11 cellular contexts compared by ENCODE assay signal in genomic region chr4:10078481-10079233, GRCh38. TPM values are rescaled to one million over a fixed set of nuclear protein-coding genes. Genes with fewer than 3 reads are reported as not detected.
DNase-seq lines count a peak whose midpoint lies in the region; ATAC-seq and TF ChIP-seq lines count a peak whose summit lies in the region.
"Had no signal": no experiment of that assay in that cellular context is flagged by ENCODE, and none has a peak within 500 bp of the region (broad histone marks: within the 10 kb centered on the region; RNA-seq: fewer than 3 reads in every experiment).

No MANE protein-coding gene starts in this region.

- whole genome bisulfite sequencing in IMR-90 (ENCODE audit: extremely low coverage in 2 of 2, insufficient read length in 1 of 2), 2 experiments, result 91% methylated on average over 4 of the region's 26 CpGs; no CpG with 5 or more reads in 1 of the 2 experiments
- WGBS in gastroesophageal sphincter (ENCODE audit: low coverage in 1 of 2), 2 donors, result 70% methylated on average over 2 of the region's 26 CpGs; no CpG with 5 or more reads in 1 of the 2 donors

- H3K56ac ChIP-seq in IMR-90 (ENCODE audit: extremely low read depth, insufficient read depth, low read length), result no peak overlapping the region

- no peak for ATAC-seq in CD8-positive, alpha-beta T cell
- ATAC-seq in IMR-90 (ENCODE audit: low read depth) (no peak), gastroesophageal sphincter (no peak)

- no peak overlapping the region for H3K27ac ChIP-seq in CD8-positive, alpha-beta T cell (ENCODE audit: low read depth, low read length)
- no peak overlapping the region for H3K27ac ChIP-seq in IMR-90 (ENCODE audit: insufficient read depth, low read length)
- peak overlapping the region in 3 of 4 donors; percentile 62 to 71 (median 65) for H3K27ac ChIP-seq in gastroesophageal sphincter
- H3K27ac ChIP-seq in osteoblast (ENCODE audit: low read depth, low read length), result no peak overlapping the region

- H3K23ac ChIP-seq in IMR-90 (ENCODE audit: low read depth, low read length), result no peak overlapping the region

- TF ChIP-seq EP300 in gastroesophageal sphincter (IDR thresholded peaks at IDR 0.05), result no peak

- no peak overlapping the region for H3K9ac ChIP-seq in IMR-90 (ENCODE audit: low read depth, low read length)

- no peaks in the 10 kb centered on the region for H3K9me3 ChIP-seq in CD8-positive, alpha-beta T cell (ENCODE audit: low read length)
- H3K9me3 ChIP-seq in IMR-90 (ENCODE audit: control insufficient read depth, insufficient read depth, low read length) (no peaks in the 10 kb centered on the region), gastroesophageal sphincter (no peaks in the 10 kb centered on the region), osteoblast (ENCODE audit: low read depth, low read length) (no peaks in the 10 kb centered on the region)

- H2AK9ac ChIP-seq in IMR-90 (replicated peaks; ENCODE audit: low read depth, low read length, poor library complexity), result peak overlapping the region; percentile 29

- BruUV-seq in IMR-90 (replicated peaks; lab: Mats Ljungman, UMichigan), result no TSS peak

- no peak for TF ChIP-seq POLR2A in IMR-90 (IDR thresholded peaks at IDR 0.05; ENCODE audit: low read depth, low read length)
- no peak for TF ChIP-seq POLR2A in gastroesophageal sphincter (IDR thresholded peaks at IDR 0.05)

- H2BK120ac ChIP-seq in IMR-90 (ENCODE audit: low read depth, low read length), result no peak overlapping the region

- H2BK20ac ChIP-seq in IMR-90 (ENCODE audit: low read depth, low read length), result no peak overlapping the region

- POLR2A ChIA-PET in CD8-positive, alpha-beta T cell (lab: Charles Lee), result no interaction called here
- POLR2A ChIA-PET in IMR-90 (lab: Charles Lee; ENCODE audit: unreplicated experiment), result no interaction called here

- H3K4me3 Mint-ChIP-seq in CD8-positive, alpha-beta T cell, result no peak overlapping the region
- H3K4me3 Mint-ChIP-seq: CD4-positive, CD25-positive, alpha-beta regulatory T cell had no signal

- H2AK5ac ChIP-seq in IMR-90 (ENCODE audit: low read depth, low read length), result no peak overlapping the region

- H3K27me3 Mint-ChIP-seq in CD8-positive, alpha-beta T cell (ENCODE audit: low read depth), result no peaks in the 10 kb centered on the region
- H3K27me3 Mint-ChIP-seq: CD4-positive, CD25-positive, alpha-beta regulatory T cell had no signal

- H3K27ac Mint-ChIP-seq in CD8-positive, alpha-beta T cell, result peak overlapping the region; percentile 27
- H3K27ac Mint-ChIP-seq: CD4-positive, CD25-positive, alpha-beta regulatory T cell had no signal

- H4K20me1 ChIP-seq in IMR-90 (ENCODE audit: insufficient read depth, low read length) (peaks cover 82% of the 10 kb centered on the region), osteoblast (ENCODE audit: insufficient read depth, low read length) (peaks cover 69% of the 10 kb centered on the region)

- in situ Hi-C loops in IMR-90 (cut with MboI; ENCODE audit: low sequenced_read_pairs), result loop anchor here (25.0 kb wide), 2 partner anchors 109 to 1641 kb away; partner anchors contain the start of genes ACOX3 and TRMT44

- peak overlapping the region in 1 of 2 experiments; percentile 12; a peak in 1 of 4 replicates for H4K8ac ChIP-seq in IMR-90 (ENCODE audit: low read depth in 2 of 2, low read length in 2 of 2)

- CTCF ChIA-PET in CD8-positive, alpha-beta T cell (lab: Charles Lee), result no interaction called here
- CTCF ChIA-PET in IMR-90 (lab: Yijun Ruan, JAX), result no interaction called here

- H2AFZ ChIP-seq in IMR-90 (replicated peaks; ENCODE audit: low read length, poor library complexity) (no peak overlapping the region), osteoblast (ENCODE audit: low read length) (no peak overlapping the region)

- no peak for TF ChIP-seq CTCF in CD8-positive, alpha-beta T cell (IDR thresholded peaks at IDR 0.05)
- TF ChIP-seq CTCF in IMR-90 (conservative IDR thresholded peaks at IDR 0.05; ENCODE audit: low read depth, low read length), result no peak
- no peak for TF ChIP-seq CTCF in gastroesophageal sphincter (IDR thresholded peaks at IDR 0.05)
- TF ChIP-seq CTCF in osteoblast (IDR thresholded peaks at IDR 0.05; ENCODE audit: extremely low read depth, low read depth, low read length), result no peak

- no peak overlapping the region for H3K18ac ChIP-seq in IMR-90 (ENCODE audit: low read depth, low read length)

- TF ChIP-seq RAD21 in IMR-90 (IDR thresholded peaks at IDR 0.05; ENCODE audit: low read length), result no peak

- H4K91ac ChIP-seq in IMR-90 (ENCODE audit: insufficient read depth, low read depth, low read length), result no peak overlapping the region

- H3K14ac ChIP-seq in IMR-90 (replicated peaks; ENCODE audit: low read depth, low read length), result no peak overlapping the region

- H3K27me3 ChIP-seq in CD8-positive, alpha-beta T cell (ENCODE audit: insufficient read depth, low read length), result no peaks in the 10 kb centered on the region
- H3K27me3 ChIP-seq in IMR-90 (ENCODE audit: control insufficient read depth, insufficient read depth, low read length), result no peaks in the 10 kb centered on the region
- no peaks in the 10 kb centered on the region for H3K27me3 ChIP-seq in gastroesophageal sphincter
- H3K27me3 ChIP-seq in osteoblast (ENCODE audit: insufficient read depth, low read length), result no peaks in the 10 kb centered on the region

- H3K4ac ChIP-seq in IMR-90 (ENCODE audit: low read depth, low read length), result no peak overlapping the region; the same call in 1 of the 2 replicates

- no peaks in the 10 kb centered on the region for H3K9me3 Mint-ChIP-seq in CD8-positive, alpha-beta T cell
- H3K9me3 Mint-ChIP-seq: CD4-positive, CD25-positive, alpha-beta regulatory T cell had no signal

- H2BK5ac ChIP-seq in IMR-90 (ENCODE audit: low read depth, low read length, poor library complexity, severe bottlenecking), result no peak overlapping the region

- dilution Hi-C loops in IMR-90 (cut with HindIII; ENCODE audit: low sequenced_read_pairs, unreplicated experiment), result no loop called here

- peaks cover 28 to 66% of the 10 kb centered on the region in 2 experiments for H3K79me1 ChIP-seq in IMR-90 (ENCODE audit: low read depth in 1 of 2, low read length in 2 of 2)

- H4K5ac ChIP-seq in IMR-90 (ENCODE audit: low read depth, low read length), result no peak overlapping the region

- H3K4me2 ChIP-seq in IMR-90 (ENCODE audit: low read depth, low read length), result no peak overlapping the region
- no peak overlapping the region for H3K4me2 ChIP-seq in osteoblast (ENCODE audit: insufficient read depth, low read length)

- intact Hi-C loops in CD8-positive, alpha-beta T cell (cut with DNase I, micrococcal nuclease), result loop anchor here in 1 of 2 experiments (5.0 kb wide), 1 partner anchor 464 kb away; no protein-coding TSS in a partner anchor
- intact Hi-C loops in IMR-90 (cut with micrococcal nuclease), result no loop called here

- H3K4me3 ChIP-seq in CD8-positive, alpha-beta T cell (ENCODE audit: low read depth, low read length), result no peak overlapping the region
- H3K4me3 ChIP-seq in IMR-90 (ENCODE audit: insufficient read depth, low read depth, low read length) (no peak overlapping the region), gastroesophageal sphincter (no peak overlapping the region), osteoblast (ENCODE audit: insufficient read depth, low read length) (no peak overlapping the region)

- H3K79me2 ChIP-seq in osteoblast (ENCODE audit: insufficient read depth, low read length), result peaks cover 70% of the 10 kb centered on the region

- H3K4me1 Mint-ChIP-seq in CD8-positive, alpha-beta T cell (ENCODE audit: low read depth), result peaks cover 2% of the 10 kb centered on the region

- peaks cover 96% of the 10 kb centered on the region for H3K36me3 ChIP-seq in CD8-positive, alpha-beta T cell (ENCODE audit: insufficient read depth, low read length)
- H3K36me3 ChIP-seq in IMR-90 (ENCODE audit: control insufficient read depth, insufficient read depth, low read length) (peaks cover 94% of the 10 kb centered on the region), gastroesophageal sphincter (peaks cover 0 to 100% of the 10 kb centered on the region in 2 donors), osteoblast (ENCODE audit: insufficient read depth, low read length) (peaks cover 99% of the 10 kb centered on the region)

- H3K4me1 ChIP-seq in CD8-positive, alpha-beta T cell (ENCODE audit: insufficient read depth, low read length), result no peaks in the 10 kb centered on the region
- H3K4me1 ChIP-seq in IMR-90 (ENCODE audit: control insufficient read depth, insufficient read depth, low read length) (no peaks in the 10 kb centered on the region), gastroesophageal sphincter (peaks cover 0 to 54% (median 0%) of the 10 kb centered on the region in 3 donors), osteoblast (ENCODE audit: insufficient read depth, low read length) (no peaks in the 10 kb centered on the region)

- no peaks in the 10 kb centered on the region for H3K9me1 ChIP-seq in IMR-90 (ENCODE audit: insufficient read depth, low read length)

- H2BK15ac ChIP-seq in IMR-90 (ENCODE audit: low read depth, low read length), result no peak overlapping the region

- DNase-seq in CD8-positive, alpha-beta T cell, result peak in 1 of 7 experiments; percentile 2
- DNase-seq in IMR-90, result no peak
- peak; percentile 80 for DNase-seq in osteoblast (ENCODE audit: insufficient read length, low spot score, missing footprints)
- no peak for DNase-seq in foreskin melanocyte
- no peak for DNase-seq in NCI-H446 treated with DMSO at 0.1 percent for 48 hours (lab: John Stamatoyannopoulos, UW)
- no peak for DNase-seq in stimulated activated CD8-positive, alpha-beta memory T cell treated with anti-CD3 and anti-CD28 coated beads, Interleukin-4, amount 100 ng/mL, for 48 hours
- DNase-seq: CD4-positive, CD25-positive, alpha-beta regulatory T cell; cortex of kidney; HCEC 1CT; NCI-H2227 treated with DMSO at 0.1 percent for 48 hours had no signal

- peaks cover 95% of the 10 kb centered on the region for H3K36me3 Mint-ChIP-seq in CD8-positive, alpha-beta T cell

TF ChIP-seq in IMR-90, 13 proteins besides CTCF, POLR2A, EP300 and RAD21 (continues in another document):
- TF ChIP-seq RFX5 (IDR thresholded peaks at IDR 0.05; ENCODE audit: low read depth, low read length), result no peak
- TF ChIP-seq RCOR1 (IDR thresholded peaks at IDR 0.05; ENCODE audit: insufficient replicate concordance, low read length), result no peak
- TF ChIP-seq BHLHE40 (IDR thresholded peaks at IDR 0.05; ENCODE audit: low read depth, low read length), result no peak

RNA-seq across cellular contexts. Expression of gene WDR1, which starts 37.9 kb away (rescaled TPM):
- total RNA-seq in CD8-positive, alpha-beta T cell, result 100 to 1,000 TPM; 220 to 224 TPM
- total RNA-seq in IMR-90 (2012; rRNA removed), result 782 and 992 TPM in 2 replicates
- polyA plus RNA-seq in IMR-90 (2012; rRNA removed), result 725 and 739 TPM in 2 replicates
- polyA plus RNA-seq in IMR-90 (2012; cell fraction: cytosol; rRNA removed), result 709 and 1,014 TPM in 2 replicates
- polyA plus RNA-seq in IMR-90 (2012; cell fraction: nucleus; rRNA removed; ENCODE audit: low replicate concordance), result 487 and 886 TPM in 2 replicates
- 100 to 1,000 TPM; 353 to 530 (median 419) TPM for total RNA-seq in gastroesophageal sphincter
- total RNA-seq in osteoblast, result 265 and 314 TPM in 2 replicates

RNA-seq across cellular contexts. Expression of gene SLC2A9, which starts 57.4 kb away (rescaled TPM):
- total RNA-seq in CD8-positive, alpha-beta T cell, result 1 to 10 TPM; 1.1 to 1.8 TPM
- total RNA-seq in IMR-90 (2012; rRNA removed), result 0.56 and 0.72 TPM in 2 replicates
- 1.0 and 2.1 TPM in 2 replicates for polyA plus RNA-seq in IMR-90 (2012; rRNA removed)
- 1.2 and 1.3 TPM in 2 replicates for polyA plus RNA-seq in IMR-90 (2012; cell fraction: cytosol; rRNA removed)
- 1.6 and 1.8 TPM in 2 replicates for polyA plus RNA-seq in IMR-90 (2012; cell fraction: nucleus; rRNA removed; ENCODE audit: low replicate concordance)
- total RNA-seq in gastroesophageal sphincter, result 1 to 10 TPM; 3.1 to 6.5 (median 4.3) TPM
- total RNA-seq in osteoblast, result 2.5 and 3.5 TPM in 2 replicates

Comparison
In these comparisons a context has a peak if more than half of its experiments do, and no peak if none do; other contexts are left out.
1. H3K27ac ChIP-seq: peak in gastroesophageal sphincter (3 of 4); none in CD8-positive, alpha-beta T cell (single experiment), IMR-90 (single experiment) and osteoblast (single experiment).